ENCODE assay signal across 8 cellular contexts in genomic region chr12:68451261-68452091, GRCh38.
A peak's percentile ranks its signal among the peaks of the same experiment; 100 is the strongest.
DNase-seq lines count a peak whose midpoint lies in the region; ATAC-seq lines count a peak whose summit lies in the region.

No MANE protein-coding gene starts in this region.

- H3K4me1 Mint-ChIP-seq in immature natural killer cell = peaks cover 95 to 100% of the 10 kb centered on the region in 2 donors

- H3K4me3 Mint-ChIP-seq in immature natural killer cell = peak overlapping the region; percentile 84 to 98 (median 92)

- DNase-seq in SIG-M5 treated with dmso at 0.1 percent for 504 hours (lab: John Stamatoyannopoulos, UW; ENCODE audit: unreplicated experiment) (peak; percentile 35), SIG-M5 (lab: John Stamatoyannopoulos, UW) (no peak), NCI-H1105 treated with DMSO at 0.1 percent for 48 hours (lab: John Stamatoyannopoulos, UW) (peak; percentile 78), immature natural killer cell (peak; percentile 56 to 70 (median 69)), cerebellum (ENCODE audit: low spot score) (no peak)
- DNase-seq in activated gamma-delta T cell treated with anti-CD3 and anti-CD28 coated beads, Interleukin-2, amount 50 U/mL, for 16 hours (ENCODE audit: low read depth) = peak; percentile 10
- peak; percentile 6 for DNase-seq in stimulated activated CD8-positive, alpha-beta memory T cell treated with anti-CD3 and anti-CD28 coated beads, Interleukin-12 subunit alpha, Interleukin-12 subunit beta, amount 100 ng/mL, for 4 hours (ENCODE audit: low read depth)

- peaks cover 0 to 6% (median 5%) of the 10 kb centered on the region in 3 donors for H3K36me3 Mint-ChIP-seq in immature natural killer cell

- peak; percentile 79 for ATAC-seq in HG02610 (IDR thresholded peaks at IDR 0.05; ENCODE audit: unreplicated experiment)

- H3K27ac Mint-ChIP-seq in immature natural killer cell = peak overlapping the region; percentile 91 to 99 (median 94)

- H3K27me3 Mint-ChIP-seq in immature natural killer cell (ENCODE audit: low read depth in 3 of 3) = peaks cover 0 to 3% (median 0%) of the 10 kb centered on the region in 3 donors

- H3K9me3 Mint-ChIP-seq in immature natural killer cell = no peaks in the 10 kb centered on the region

Comparison
In these comparisons a context has a peak if more than half of its experiments do, and no peak if none do; other contexts are left out.
1. DNase-seq: peak in SIG-M5 treated with dmso at 0.1 percent for 504 hours (single experiment), NCI-H1105 treated with DMSO at 0.1 percent for 48 hours (single experiment), activated gamma-delta T cell treated with anti-CD3 and anti-CD28 coated beads, Interleukin-2, amount 50 U/mL, for 16 hours (single experiment), immature natural killer cell (3 of 3) and stimulated activated CD8-positive, alpha-beta memory T cell treated with anti-CD3 and anti-CD28 coated beads, Interleukin-12 subunit alpha, Interleukin-12 subunit beta, amount 100 ng/mL, for 4 hours (single experiment); none in SIG-M5 (single experiment) and cerebellum (single experiment).